ENCODE assay signal across 9 cellular contexts in the genomic region with DNA sequence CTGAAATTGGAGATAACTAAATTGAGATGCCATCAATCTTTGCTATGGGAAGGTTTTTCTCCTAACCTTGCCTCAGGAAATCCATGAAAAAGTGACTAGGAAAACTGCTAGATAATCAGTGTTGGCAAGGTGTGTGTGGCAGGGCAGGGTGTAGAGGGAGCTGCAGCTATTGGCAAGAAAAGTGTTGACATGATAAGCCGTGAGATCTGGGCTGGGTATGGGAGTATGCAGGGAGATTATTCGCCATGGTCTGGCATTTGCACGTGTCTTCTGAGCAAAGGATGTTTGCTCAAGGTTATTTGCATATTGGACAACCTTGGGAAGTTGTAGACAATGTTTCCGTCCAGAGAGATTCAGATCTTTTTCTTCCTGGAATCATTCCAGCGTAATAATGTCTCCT.
"Had no signal": no experiment of that assay in that cellular context is flagged by ENCODE, and none has a peak within 500 bp of the region (broad histone marks: within the 10 kb centered on the region; RNA-seq: fewer than 3 reads in every experiment).

No MANE protein-coding gene starts in this region.

- FAIRE-seq: H1, H54, HTR-8/SVneo, K562 had no signal

- ATAC-seq: GM23338, K562 had no signal

- DNase-seq: H9, HCEC 1CT, IMR-90, KG1 had no signal

- H3K4me3 ChIP-seq: GM23338, K562 had no signal
